Comparison of ENCODE assay signal across 1 cellular context in genomic region chr9:35727676-35728040, GRCh38.
A peak's percentile ranks its signal among the peaks of the same experiment; 100 is the strongest.
TF ChIP-seq lines count a peak whose summit lies in the region.

No MANE protein-coding gene starts in this region.

TF ChIP-seq in K562, 482 proteins besides CTCF, POLR2A, EP300 and RAD21 (continued from another document):
- TF ChIP-seq, protein P1, sequence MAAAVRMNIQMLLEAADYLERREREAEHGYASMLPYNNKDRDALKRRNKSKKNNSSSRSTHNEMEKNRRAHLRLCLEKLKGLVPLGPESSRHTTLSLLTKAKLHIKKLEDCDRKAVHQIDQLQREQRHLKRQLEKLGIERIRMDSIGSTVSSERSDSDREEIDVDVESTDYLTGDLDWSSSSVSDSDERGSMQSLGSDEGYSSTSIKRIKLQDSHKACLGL (CRISPR knock-in tag; IDR thresholded peaks at IDR 0.05; ENCODE audit: borderline replicate concordance, poor library complexity, severe bottlenecking) = no peak
- TF ChIP-seq E2F6 (IDR thresholded peaks at IDR 0.05; ENCODE audit: borderline replicate concordance in 1 of 2, extremely low read depth in 1 of 2, insufficient read depth in 1 of 2, insufficient read length in 1 of 2, low read depth in 1 of 2, low read length in 1 of 2, poor library complexity in 1 of 2, severe bottlenecking in 1 of 2) (no peak), NR1H2 (CRISPR knock-in tag; IDR thresholded peaks at IDR 0.05) (no peak), KDM5B (IDR thresholded peaks at IDR 0.05; ENCODE audit: insufficient replicate concordance, low read depth, low read length) (no peak), ASH1L (IDR thresholded peaks at IDR 0.05; ENCODE audit: borderline replicate concordance, low read depth, partially characterized antibody) (no peak), NCOR1 (IDR thresholded peaks at IDR 0.05) (peak; percentile 52), CHD4 (IDR thresholded peaks at IDR 0.05; ENCODE audit: insufficient read depth, insufficient replicate concordance, low read depth, low read length, poor library complexity, severe bottlenecking) (no peak), BACH1 (tag; IDR thresholded peaks at IDR 0.05) (no peak), NFE2 (IDR thresholded peaks at IDR 0.05; ENCODE audit: low read depth) (peak; percentile 81), TEAD1 (CRISPR knock-in tag; IDR thresholded peaks at IDR 0.05) (no peak), ZNF699 (CRISPR knock-in tag; IDR thresholded peaks at IDR 0.05; ENCODE audit: insufficient replicate concordance) (no peak)
TF ChIP-seq in K562: peak in this region for 27.
